ENCODE assay signal across 26 cellular contexts in genomic region chr12:112514926-112515642, GRCh38.
DNase-seq lines count a peak whose midpoint lies in the region; ATAC-seq and TF ChIP-seq lines count a peak whose summit lies in the region.
"Had no signal": no experiment of that assay in that cellular context is flagged by ENCODE, and none has a peak within 500 bp of the region (broad histone marks: within the 10 kb centered on the region; RNA-seq: fewer than 3 reads in every experiment).

No MANE protein-coding gene starts in this region.

- H3K4me1 ChIP-seq in SJCRH30 (peaks cover 37% of the 10 kb centered on the region), tibial artery (peaks cover 0 to 3% (median 0%) of the 10 kb centered on the region in 4 donors)
- H3K4me1 ChIP-seq: left lung had no signal

- H3K27me3 ChIP-seq in SJCRH30 (no peaks in the 10 kb centered on the region), tibial artery (no peaks in the 10 kb centered on the region)
- H3K27me3 ChIP-seq: cardiac muscle cell, hepatocyte, left lung had no signal

- H3K27me3 Mint-ChIP-seq in activated T-cell treated with anti-CD3 and anti-CD28 coated beads, Interleukin-2, amount 50 U/mL, for 72 hours (ENCODE audit: low read depth): no peaks in the 10 kb centered on the region
- no peaks in the 10 kb centered on the region for H3K27me3 Mint-ChIP-seq in stimulated activated naive CD8-positive, alpha-beta T cell treated with anti-CD3 and anti-CD28 coated beads, Interleukin-15, amount 100 ng/mL, for 72 hours
- H3K27me3 Mint-ChIP-seq: activated CD8-positive, alpha-beta memory T cell treated with anti-CD3 and anti-CD28 coated beads, Interleukin-2, amount 10 ng/mL, durations not matched to agents 7 days and 5 days; CD4-positive, alpha-beta T cell had no signal

- TF ChIP-seq CTCF in tibial artery (IDR thresholded peaks at IDR 0.05): no peak

- H3K36me3 Mint-ChIP-seq in activated T-cell treated with anti-CD3 and anti-CD28 coated beads, Interleukin-2, amount 50 U/mL, for 72 hours (ENCODE audit: insufficient read depth in 2 of 2): no peaks in the 10 kb centered on the region

- H3K9me3 ChIP-seq in SJCRH30 (replicated peaks): no peaks in the 10 kb centered on the region
- no peaks in the 10 kb centered on the region for H3K9me3 ChIP-seq in tibial artery
- H3K9me3 ChIP-seq: left lung had no signal

- no peak overlapping the region for H3K27ac Mint-ChIP-seq in activated T-cell treated with anti-CD3 and anti-CD28 coated beads, Interleukin-2, amount 50 U/mL, for 72 hours
- H3K27ac Mint-ChIP-seq in stimulated activated naive CD8-positive, alpha-beta T cell treated with anti-CD3 and anti-CD28 coated beads, Interleukin-15, amount 100 ng/mL, for 72 hours: peak overlapping the region in 1 of 2 donors; percentile 52
- H3K27ac Mint-ChIP-seq: activated CD8-positive, alpha-beta memory T cell treated with anti-CD3 and anti-CD28 coated beads, Interleukin-2, amount 10 ng/mL, durations not matched to agents 7 days and 5 days; CD4-positive, alpha-beta T cell; immature natural killer cell; mesothelial cell of epicardium; naive thymus-derived CD8-positive, alpha-beta T cell had no signal

- H3K27ac ChIP-seq in SJCRH30: peak overlapping the region; percentile 89
- no peak overlapping the region for H3K27ac ChIP-seq in tibial artery
- H3K27ac ChIP-seq: cardiac muscle cell, hepatocyte, KMS-11, left lung had no signal

- H3K36me3 ChIP-seq in SJCRH30 (0 out of 2 replicates have a peak, but pooled peaks cover 2% of the 10 kb centered on the region), tibial artery (peaks cover 0 to 9% (median 6%) of the 10 kb centered on the region in 3 donors)
- H3K36me3 ChIP-seq: cardiac muscle cell had no signal

- peaks cover 5% of the 10 kb centered on the region for H3K4me1 Mint-ChIP-seq in activated T-cell treated with anti-CD3 and anti-CD28 coated beads, Interleukin-2, amount 50 U/mL, for 72 hours (ENCODE audit: low read depth)
- peaks cover 5% of the 10 kb centered on the region for H3K4me1 Mint-ChIP-seq in stimulated activated naive CD8-positive, alpha-beta T cell treated with anti-CD3 and anti-CD28 coated beads, Interleukin-15, amount 100 ng/mL, for 72 hours
- H3K4me1 Mint-ChIP-seq: activated CD8-positive, alpha-beta memory T cell treated with anti-CD3 and anti-CD28 coated beads, Interleukin-2, amount 10 ng/mL, durations not matched to agents 7 days and 5 days; immature natural killer cell; mesothelial cell of epicardium; naive thymus-derived CD8-positive, alpha-beta T cell had no signal

- H3K4me3 Mint-ChIP-seq in activated T-cell treated with anti-CD3 and anti-CD28 coated beads, Interleukin-2, amount 50 U/mL, for 72 hours: no peak overlapping the region
- H3K4me3 Mint-ChIP-seq in stimulated activated naive CD8-positive, alpha-beta T cell treated with anti-CD3 and anti-CD28 coated beads, Interleukin-15, amount 100 ng/mL, for 72 hours: no peak overlapping the region
- H3K4me3 Mint-ChIP-seq: activated CD8-positive, alpha-beta memory T cell treated with anti-CD3 and anti-CD28 coated beads, Interleukin-2, amount 10 ng/mL, durations not matched to agents 7 days and 5 days; CD4-positive, alpha-beta T cell; immature natural killer cell; mesothelial cell of epicardium; naive thymus-derived CD8-positive, alpha-beta T cell had no signal

- ATAC-seq in activated T-cell treated with anti-CD3 and anti-CD28 coated beads, Interleukin-2, amount 50 U/mL, for 72 hours (replicated peaks in 1 of 2): peak; percentile 15 to 66
- peak; percentile 23 for ATAC-seq in stimulated activated naive CD8-positive, alpha-beta T cell treated with anti-CD3 and anti-CD28 coated beads, Interleukin-15, amount 100 ng/mL, for 72 hours
- ATAC-seq in GM18498 (IDR thresholded peaks at IDR 0.05; ENCODE audit: unreplicated experiment): no peak
- ATAC-seq: activated CD8-positive, alpha-beta memory T cell treated with anti-CD3 and anti-CD28 coated beads, Interleukin-2, amount 10 ng/mL, durations not matched to agents 7 days and 5 days; left lung; naive thymus-derived CD8-positive, alpha-beta T cell; Right ventricle myocardium inferior had no signal

- DNase-seq in activated T-cell treated with anti-CD3 and anti-CD28 coated beads, Interleukin-2, amount 50 U/mL, for 72 hours: no peak
- DNase-seq in activated T-cell treated with anti-CD3 and anti-CD28 coated beads, Interleukin-2, amount 50 U/mL, for 48 hours: no peak
- DNase-seq in SJCRH30 (peak; percentile 58 to 70), fibroblast of gingiva (ENCODE audit: low read depth) (peak; percentile 52), tibial artery (no peak), SW480 (ENCODE audit: low spot score) (no peak)
- no peak for DNase-seq in stimulated activated naive CD8-positive, alpha-beta T cell treated with anti-CD3 and anti-CD28 coated beads, Interleukin-15, amount 100 ng/mL, for 72 hours
- DNase-seq: activated CD4-positive, CD25-positive, alpha-beta regulatory T cell treated with anti-CD3 and anti-CD28 coated beads, Interleukin-2, amount 50 U/mL, for 72 hours; activated CD8-positive, alpha-beta memory T cell treated with anti-CD3 and anti-CD28 coated beads, Interleukin-2, amount 10 ng/mL, durations not matched to agents 7 days and 5 days; activated effector memory CD4-positive, alpha-beta T cell treated with Interleukin-2 at 50 U/mL for 16 hours; CD4-positive, alpha-beta T cell; dermis blood vessel endothelial cell; DMS 273 treated with DMSO at 0.1 percent for 48 hours; immature natural killer cell; left lung; naive thymus-derived CD8-positive, alpha-beta T cell; NCI-H187; NCI-H774; retina; stimulated activated CD4-positive, alpha-beta T cell treated with anti-CD3 and anti-CD28 coated beads, Interleukin-4, amount 100 ng/mL, for 24 hours had no signal

- no peaks in the 10 kb centered on the region for H3K9me3 Mint-ChIP-seq in activated T-cell treated with anti-CD3 and anti-CD28 coated beads, Interleukin-2, amount 50 U/mL, for 72 hours
- H3K9me3 Mint-ChIP-seq in stimulated activated naive CD8-positive, alpha-beta T cell treated with anti-CD3 and anti-CD28 coated beads, Interleukin-15, amount 100 ng/mL, for 72 hours: no peaks in the 10 kb centered on the region
- H3K9me3 Mint-ChIP-seq: CD4-positive, alpha-beta T cell; immature natural killer cell; mesothelial cell of epicardium; naive thymus-derived CD8-positive, alpha-beta T cell had no signal

- H3K4me3 ChIP-seq in SJCRH30: no peak overlapping the region
- H3K4me3 ChIP-seq in tibial artery: no peak overlapping the region
- H3K4me3 ChIP-seq: cardiac muscle cell, hepatocyte, left lung had no signal

- intact Hi-C loops in tibial artery (cut with DNase I; ENCODE audit: low total_unique reads): no loop called here

Comparison
In these comparisons a context has a peak if more than half of its experiments do, and no peak if none do; other contexts are left out.
1. DNase-seq: peak in SJCRH30 (2 of 2) and fibroblast of gingiva (single experiment); none in activated T-cell treated with anti-CD3 and anti-CD28 coated beads, Interleukin-2, amount 50 U/mL, for 72 hours (0 of 2), activated T-cell treated with anti-CD3 and anti-CD28 coated beads, Interleukin-2, amount 50 U/mL, for 48 hours (0 of 2), stimulated activated naive CD8-positive, alpha-beta T cell treated with anti-CD3 and anti-CD28 coated beads, Interleukin-15, amount 100 ng/mL, for 72 hours (0 of 2), tibial artery (0 of 2) and SW480 (single experiment).